Comparison of ENCODE assay signal across 8 cellular contexts in the genomic region with DNA sequence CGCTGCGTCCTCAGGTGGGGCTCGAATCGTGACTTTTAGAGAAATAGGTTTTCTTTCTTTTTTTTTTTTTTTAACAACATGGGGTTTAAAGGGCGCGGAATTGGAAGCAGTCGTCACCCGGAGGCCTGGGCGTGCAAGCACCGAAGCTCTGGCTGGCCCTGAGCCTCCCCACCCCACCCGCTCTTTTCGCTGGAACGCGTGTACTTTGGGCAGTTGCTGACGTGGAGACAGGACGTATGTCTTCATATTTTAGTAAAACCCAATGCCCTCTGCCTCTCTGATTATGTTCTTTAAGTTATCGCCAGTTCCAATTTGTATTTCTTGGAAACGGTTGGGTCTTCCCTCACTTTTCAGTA.
A peak's percentile ranks its signal among the peaks of the same experiment; 100 is the strongest.
DNase-seq lines count a peak whose midpoint lies in the region; ATAC-seq and TF ChIP-seq lines count a peak whose summit lies in the region.

No MANE protein-coding gene starts in this region.

- TF ChIP-seq CTCF in AG09309 (IDR thresholded peaks at IDR 0.05; ENCODE audit: control insufficient read depth, insufficient read depth, low read depth, low read length, missing control alignments), result no peak
- no peak for TF ChIP-seq CTCF in epithelial cell of esophagus (IDR thresholded peaks at IDR 0.05; ENCODE audit: insufficient read depth, low read depth, low read length, missing control alignments)
- no peak for TF ChIP-seq CTCF in tibial artery (IDR thresholded peaks at IDR 0.05)

- H3K27ac ChIP-seq in tibial artery, result peak overlapping the region; percentile 87 to 95

- H3K4me1 ChIP-seq in mucosa of stomach (ENCODE audit: control insufficient read depth, insufficient read depth, low read length) (peaks cover 8% of the 10 kb centered on the region), tibial artery (peaks cover 0 to 14% (median 9%) of the 10 kb centered on the region in 4 donors)

- H3K27me3 ChIP-seq in mucosa of stomach (ENCODE audit: control insufficient read depth, insufficient read depth, low read length) (no peaks in the 10 kb centered on the region), tibial artery (no peaks in the 10 kb centered on the region)

- ATAC-seq in GM18511 (IDR thresholded peaks at IDR 0.05; ENCODE audit: unreplicated experiment), result peak; percentile 29
- ATAC-seq in HG03565 (IDR thresholded peaks at IDR 0.05; ENCODE audit: unreplicated experiment), result peak; percentile 2

- intact Hi-C loops in tibial artery (cut with DNase I; ENCODE audit: low total_unique reads), result loop anchor here (5.0 kb wide), 1 partner anchor 65 kb away; a partner anchor contains a TSS

- H3K4me3 ChIP-seq in AG09309 (ENCODE audit: control insufficient read depth, low read depth, low read length) (peak overlapping the region; percentile 89), epithelial cell of esophagus (ENCODE audit: low read length) (peak overlapping the region; percentile 96), mucosa of stomach (ENCODE audit: low read length) (peak overlapping the region; percentile 71), tibial artery (peak overlapping the region; percentile 90 to 99)

- H3K9me3 ChIP-seq in mucosa of stomach (ENCODE audit: control insufficient read depth, low read length) (no peaks in the 10 kb centered on the region), tibial artery (no peaks in the 10 kb centered on the region)

- no peak for DNase-seq in AG09309 (ENCODE audit: low read depth)
- DNase-seq in T-helper 9 cell, result peak; percentile 10
- DNase-seq in epithelial cell of esophagus (ENCODE audit: low read depth), result peak; percentile 48
- peak; percentile 37 to 86 for DNase-seq in tibial artery
- no peak for DNase-seq in iPS-NIHi11 (ENCODE audit: low spot score)

- no peaks in the 10 kb centered on the region for H3K36me3 ChIP-seq in mucosa of stomach (ENCODE audit: control insufficient read depth, insufficient read depth, low read length)
- no peaks in the 10 kb centered on the region for H3K36me3 ChIP-seq in tibial artery

- peak overlapping the region; percentile 98 for H3K9ac ChIP-seq in mucosa of stomach (ENCODE audit: low read length)

Comparison
In these comparisons a context has a peak if more than half of its experiments do, and no peak if none do; other contexts are left out.
1. DNase-seq: peak in T-helper 9 cell (single experiment), epithelial cell of esophagus (single experiment) and tibial artery (2 of 2); none in AG09309 (single experiment) and iPS-NIHi11 (single experiment).
2. Peak in every context shown above with its lines, with median percentiles within 50 percentile points of each other: H3K4me3 ChIP-seq.